ENCODE assay signal across 10 cellular contexts in genomic region chr14:68945190-68945584, GRCh38. TPM values are rescaled to one million over a fixed set of nuclear protein-coding genes. Genes with fewer than 3 reads are reported as not detected.
DNase-seq lines count a peak whose midpoint lies in the region; ATAC-seq and TF ChIP-seq lines count a peak whose summit lies in the region.
"Had no signal": no experiment of that assay in that cellular context is flagged by ENCODE, and none has a peak within 500 bp of the region (broad histone marks: within the 10 kb centered on the region; RNA-seq: fewer than 3 reads in every experiment).

No MANE protein-coding gene starts in this region.

- H3K9me3 Mint-ChIP-seq in activated T-cell treated with anti-CD3 and anti-CD28 coated beads, Interleukin-2, amount 50 U/mL, for 24 hours, result no peaks in the 10 kb centered on the region

- H3K4me2 ChIP-seq in PC-3 (ENCODE audit: low read length), result no peak overlapping the region

- H4K20me1 ChIP-seq in PC-3 (ENCODE audit: low read length), result peaks cover 99% of the 10 kb centered on the region

- H3K27ac ChIP-seq in body of pancreas (peak overlapping the region in 3 of 4 donors; percentile 29 to 88 (median 46)), muscle layer of duodenum (ENCODE audit: low read length) (peak overlapping the region; percentile 64), tibial artery (peak overlapping the region; percentile 97 to 100), PC-3 (ENCODE audit: low read length) (no peak overlapping the region)

- H3K4me1 Mint-ChIP-seq in activated T-cell treated with anti-CD3 and anti-CD28 coated beads, Interleukin-2, amount 50 U/mL, for 24 hours (ENCODE audit: low read depth), result peaks cover 91% of the 10 kb centered on the region

- peaks cover 100% of the 10 kb centered on the region for H3K79me2 ChIP-seq in PC-3 (ENCODE audit: low read length)

- no peak overlapping the region for H3K4me3 Mint-ChIP-seq in activated T-cell treated with anti-CD3 and anti-CD28 coated beads, Interleukin-2, amount 50 U/mL, for 24 hours

- intact Hi-C loops in body of pancreas (cut with DNase I), result no loop called here
- intact Hi-C loops in tibial artery (cut with DNase I; ENCODE audit: low total_unique reads), result no loop called here
- intact Hi-C loops in PC-3 (cut with micrococcal nuclease), result no loop called here

- ATAC-seq in body of pancreas (no peak), PC-3 (no peak)

- no peaks in the 10 kb centered on the region for H3F3A ChIP-seq in PC-3 (ENCODE audit: low read length, unreplicated experiment)

- no peak overlapping the region for H3K4me3 ChIP-seq in body of pancreas
- peak overlapping the region in 1 of 2 donors; percentile 21 for H3K4me3 ChIP-seq in muscle layer of duodenum (ENCODE audit: low read depth in 1 of 2, low read length in 2 of 2)
- H3K4me3 ChIP-seq in tibial artery, result no peak overlapping the region
- H3K4me3 ChIP-seq in PC-3 (ENCODE audit: low read length), result no peak overlapping the region
- H3K4me3 ChIP-seq: lung had no signal

- BruUV-seq in PC-3 (replicated peaks; lab: Mats Ljungman, UMichigan), result no TSS peak

- H3K9ac ChIP-seq in PC-3 (ENCODE audit: low read length), result no peak overlapping the region

- H3K36me3 ChIP-seq in body of pancreas (replicated peaks in 1 of 2; ENCODE audit: insufficient read depth in 1 of 2, low read depth in 2 of 2) (no peaks in the 10 kb centered on the region), muscle layer of duodenum (ENCODE audit: control insufficient read depth in 1 of 2, insufficient read depth in 2 of 2, low read length in 2 of 2) (peaks cover 0 to 6% of the 10 kb centered on the region in 2 donors), tibial artery (no peaks in the 10 kb centered on the region), PC-3 (ENCODE audit: low read depth, low read length) (peaks cover 26% of the 10 kb centered on the region; the same call in 1 of the 2 replicates)

- POLR2A ChIA-PET in PC-3 (lab: Charles Lee; ENCODE audit: unreplicated experiment), result no interaction called here

- no peak for TF ChIP-seq POLR2A in body of pancreas (IDR thresholded peaks at IDR 0.05)

- H3K9me3 ChIP-seq in body of pancreas (no peaks in the 10 kb centered on the region), muscle layer of duodenum (ENCODE audit: control insufficient read depth in 1 of 2, low read length in 2 of 2) (no peaks in the 10 kb centered on the region), tibial artery (no peaks in the 10 kb centered on the region), PC-3 (ENCODE audit: low read length) (no peaks in the 10 kb centered on the region)

- H3K27ac Mint-ChIP-seq in activated T-cell treated with anti-CD3 and anti-CD28 coated beads, Interleukin-2, amount 50 U/mL, for 24 hours, result peak overlapping the region; percentile 83

- DNase-seq in activated T-cell treated with anti-CD3 and anti-CD28 coated beads, Interleukin-2, amount 50 U/mL, for 24 hours, result no peak
- DNase-seq in activated T-cell treated with anti-CD3 and anti-CD28 coated beads, Interleukin-2, amount 50 U/mL, for 1 hour, result no peak
- DNase-seq in body of pancreas (peak in 1 of 4 donors; percentile 29), tibial artery (no peak), NCI-H226 (no peak), PC-3 (no peak), NCI-H1092 (lab: John Stamatoyannopoulos, UW) (no peak)
- DNase-seq: GDM1 had no signal

- WGBS in body of pancreas, 2 donors, result 30 to 33% methylated on average over 4 of the region's 4 CpGs

- H3K4me1 ChIP-seq in body of pancreas (peaks cover 88% of the 10 kb centered on the region), muscle layer of duodenum (ENCODE audit: control insufficient read depth in 1 of 2, insufficient read depth in 2 of 2, low read length in 2 of 2) (peaks cover 38 to 97% of the 10 kb centered on the region in 2 donors), tibial artery (peaks cover 24 to 100% (median 99%) of the 10 kb centered on the region in 4 donors), PC-3 (ENCODE audit: insufficient read depth, low read length) (peaks cover 34% of the 10 kb centered on the region)

- H3K9me2 ChIP-seq in PC-3 (replicated peaks; ENCODE audit: low read length), result no peaks in the 10 kb centered on the region

- CTCF ChIA-PET in PC-3 (lab: Charles Lee), result no interaction called here

- H3K27me3 ChIP-seq in body of pancreas (no peaks in the 10 kb centered on the region), muscle layer of duodenum (ENCODE audit: low read depth, low read length) (no peaks in the 10 kb centered on the region), tibial artery (no peaks in the 10 kb centered on the region), PC-3 (ENCODE audit: low read length) (no peaks in the 10 kb centered on the region)

- H3K36me3 Mint-ChIP-seq in activated T-cell treated with anti-CD3 and anti-CD28 coated beads, Interleukin-2, amount 50 U/mL, for 24 hours (ENCODE audit: low read depth), result peaks cover 3% of the 10 kb centered on the region

- no peaks in the 10 kb centered on the region for H3K27me3 Mint-ChIP-seq in activated T-cell treated with anti-CD3 and anti-CD28 coated beads, Interleukin-2, amount 50 U/mL, for 24 hours

- no peak overlapping the region for H2AFZ ChIP-seq in PC-3 (ENCODE audit: low read length)

- TF ChIP-seq CTCF in body of pancreas (IDR thresholded peaks at IDR 0.05) (no peak), tibial artery (IDR thresholded peaks at IDR 0.05) (no peak), PC-3 (conservative IDR thresholded peaks at IDR 0.05; ENCODE audit: low read depth, low read length) (no peak)

RNA-seq across cellular contexts. Expression of gene ACTN1, which starts 33.9 kb away (rescaled TPM):
- total RNA-seq in body of pancreas, result 10 to 100 TPM; 84.8 to 93.6 TPM
- total RNA-seq in PC-3 (2014; rRNA removed), result 303 and 400 TPM in 2 replicates
